ENCODE assay signal across 21 cellular contexts in genomic region chr5:78235289-78235688, GRCh38. TPM values are rescaled to one million over a fixed set of nuclear protein-coding genes. Genes with fewer than 3 reads are reported as not detected.
A peak's percentile ranks its signal among the peaks of the same experiment; 100 is the strongest.
DNase-seq lines count a peak whose midpoint lies in the region; ATAC-seq and TF ChIP-seq lines count a peak whose summit lies in the region.
"Had no signal": no experiment of that assay in that cellular context is flagged by ENCODE, and none has a peak within 500 bp of the region (broad histone marks: within the 10 kb centered on the region; RNA-seq: fewer than 3 reads in every experiment).

No MANE protein-coding gene starts in this region.

- no peaks in the 10 kb centered on the region for H4K20me1 ChIP-seq in KMS-11 (ENCODE audit: insufficient read depth)

- TF ChIP-seq POLR2A in GM18505 (IDR thresholded peaks at IDR 0.05; ENCODE audit: borderline replicate concordance, extremely low read depth, insufficient read depth, insufficient read length): no peak

- TF ChIP-seq CTCF in KMS-11 (conservative IDR thresholded peaks at IDR 0.05; ENCODE audit: low read depth, low read length): no peak
- TF ChIP-seq CTCF in choroid plexus epithelial cell (conservative IDR thresholded peaks at IDR 0.05; ENCODE audit: low read depth, low read length): no peak
- TF ChIP-seq CTCF in osteocyte (IDR thresholded peaks at IDR 0.05): no peak

- peaks cover 15% of the 10 kb centered on the region for H3K36me3 Mint-ChIP-seq in osteocyte (ENCODE audit: unreplicated experiment)

- H3K27me3 ChIP-seq in KMS-11 (ENCODE audit: insufficient read depth, low read depth): no peaks in the 10 kb centered on the region
- H3K27me3 ChIP-seq: MG63 had no signal

- DNase-seq in DMS53 (lab: John Stamatoyannopoulos, UW) (peak; percentile 11), DMS53 treated with DMSO at 0.1 percent for 48 hours (lab: John Stamatoyannopoulos, UW; ENCODE audit: unreplicated experiment) (no peak), choroid plexus epithelial cell (ENCODE audit: low read depth) (peak; percentile 58), osteocyte (ENCODE audit: extremely low spot score, unreplicated experiment) (no peak), pons (ENCODE audit: low spot score) (no peak)
- DNase-seq in activated T-cell treated with anti-CD3 and anti-CD28 coated beads, Interleukin-2, amount 50 U/mL, for 1 hour: no peak
- DNase-seq: activated CD4-positive, alpha-beta T cell treated with anti-CD3 and anti-CD28 coated beads for 36 hours; activated CD8-positive, alpha-beta memory T cell treated with anti-CD3 and anti-CD28 coated beads, Interleukin-2, amount 50 U/mL, for 4 hours; activated gamma-delta T cell treated with Interleukin-2 at 50 U/mL for 16 hours; aorta; CD4-positive, alpha-beta T cell; dermis blood vessel endothelial cell; MG63; NCI-H524; PC-3; posterior cingulate gyrus had no signal

- H3K27ac Mint-ChIP-seq in osteocyte (ENCODE audit: unreplicated experiment): peak overlapping the region; percentile 35
- H3K27ac Mint-ChIP-seq: activated CD4-positive, alpha-beta T cell treated with anti-CD3 and anti-CD28 coated beads for 36 hours; CD4-positive, alpha-beta T cell; stimulated activated memory B cell treated with anti-CD40 and anti-IgM and Interleukin-4, amounts not matched to agents 10 μg/mL and 1 μg/mL and 100 μg/mL, for 72 hours had no signal

- peaks cover 39% of the 10 kb centered on the region for H3K4me1 ChIP-seq in KMS-11 (ENCODE audit: low read depth, poor library complexity, severe bottlenecking)

- ATAC-seq in GM18505 (IDR thresholded peaks at IDR 0.05; ENCODE audit: unreplicated experiment): no peak
- ATAC-seq: activated CD4-positive, alpha-beta T cell treated with anti-CD3 and anti-CD28 coated beads for 36 hours; esophagus mucosa; PC-3; stimulated activated memory B cell treated with anti-CD40 and anti-IgM and Interleukin-4, amounts not matched to agents 10 μg/mL and 1 μg/mL and 100 μg/mL, for 72 hours had no signal

- H3K9ac ChIP-seq in KMS-11: no peak overlapping the region

- peaks cover 14% of the 10 kb centered on the region for H3K4me1 Mint-ChIP-seq in osteocyte (ENCODE audit: unreplicated experiment)
- H3K4me1 Mint-ChIP-seq: stimulated activated memory B cell treated with anti-CD40 and anti-IgM and Interleukin-4, amounts not matched to agents 10 μg/mL and 1 μg/mL and 100 μg/mL, for 72 hours had no signal

- H3K4me3 Mint-ChIP-seq in osteocyte (ENCODE audit: unreplicated experiment): no peak overlapping the region
- H3K4me3 Mint-ChIP-seq: activated CD4-positive, alpha-beta T cell treated with anti-CD3 and anti-CD28 coated beads for 36 hours; CD4-positive, alpha-beta T cell; stimulated activated memory B cell treated with anti-CD40 and anti-IgM and Interleukin-4, amounts not matched to agents 10 μg/mL and 1 μg/mL and 100 μg/mL, for 72 hours had no signal

- H3K27me3 Mint-ChIP-seq in osteocyte (ENCODE audit: unreplicated experiment): no peaks in the 10 kb centered on the region
- H3K27me3 Mint-ChIP-seq: activated CD4-positive, alpha-beta T cell treated with anti-CD3 and anti-CD28 coated beads for 36 hours; CD4-positive, alpha-beta T cell; stimulated activated memory B cell treated with anti-CD40 and anti-IgM and Interleukin-4, amounts not matched to agents 10 μg/mL and 1 μg/mL and 100 μg/mL, for 72 hours had no signal

- H3K36me3 ChIP-seq in KMS-11 (ENCODE audit: insufficient read depth): no peaks in the 10 kb centered on the region

- H3K4me3 ChIP-seq in KMS-11 (IDR thresholded peaks at IDR 0.05; ENCODE audit: insufficient read depth, low read depth, low read length) (no peak overlapping the region), choroid plexus epithelial cell (ENCODE audit: low read depth, low read length) (no peak overlapping the region)
- H3K4me3 ChIP-seq: MG63 had no signal

- H3K9me3 Mint-ChIP-seq in osteocyte (ENCODE audit: unreplicated experiment): no peaks in the 10 kb centered on the region
- H3K9me3 Mint-ChIP-seq: CD4-positive, alpha-beta T cell; stimulated activated memory B cell treated with anti-CD40 and anti-IgM and Interleukin-4, amounts not matched to agents 10 μg/mL and 1 μg/mL and 100 μg/mL, for 72 hours had no signal

- no peaks in the 10 kb centered on the region for H3K79me2 ChIP-seq in KMS-11 (ENCODE audit: insufficient read depth, low read depth)

- H3K27ac ChIP-seq in KMS-11: peak overlapping the region; percentile 56
- H3K27ac ChIP-seq: 22Rv1 had no signal

- no peak overlapping the region for H2AFZ ChIP-seq in KMS-11 (ENCODE audit: low read depth)

- H3K4me2 ChIP-seq in KMS-11: peak overlapping the region; percentile 53

RNA-seq across cellular contexts. Expression of gene AP3B1, which starts 59.2 kb away (rescaled TPM):
- 55.2 and 57.0 TPM in 2 replicates for total RNA-seq in osteocyte

Comparison
In these comparisons a context has a peak if more than half of its experiments do, and no peak if none do; other contexts are left out.
1. DNase-seq: peak in DMS53 (single experiment) and choroid plexus epithelial cell (single experiment); none in DMS53 treated with DMSO at 0.1 percent for 48 hours (single experiment), osteocyte (single experiment), pons (single experiment) and activated T-cell treated with anti-CD3 and anti-CD28 coated beads, Interleukin-2, amount 50 U/mL, for 1 hour (single experiment).